Comparison of ENCODE assay signal across 1 cellular context in the genomic region with DNA sequence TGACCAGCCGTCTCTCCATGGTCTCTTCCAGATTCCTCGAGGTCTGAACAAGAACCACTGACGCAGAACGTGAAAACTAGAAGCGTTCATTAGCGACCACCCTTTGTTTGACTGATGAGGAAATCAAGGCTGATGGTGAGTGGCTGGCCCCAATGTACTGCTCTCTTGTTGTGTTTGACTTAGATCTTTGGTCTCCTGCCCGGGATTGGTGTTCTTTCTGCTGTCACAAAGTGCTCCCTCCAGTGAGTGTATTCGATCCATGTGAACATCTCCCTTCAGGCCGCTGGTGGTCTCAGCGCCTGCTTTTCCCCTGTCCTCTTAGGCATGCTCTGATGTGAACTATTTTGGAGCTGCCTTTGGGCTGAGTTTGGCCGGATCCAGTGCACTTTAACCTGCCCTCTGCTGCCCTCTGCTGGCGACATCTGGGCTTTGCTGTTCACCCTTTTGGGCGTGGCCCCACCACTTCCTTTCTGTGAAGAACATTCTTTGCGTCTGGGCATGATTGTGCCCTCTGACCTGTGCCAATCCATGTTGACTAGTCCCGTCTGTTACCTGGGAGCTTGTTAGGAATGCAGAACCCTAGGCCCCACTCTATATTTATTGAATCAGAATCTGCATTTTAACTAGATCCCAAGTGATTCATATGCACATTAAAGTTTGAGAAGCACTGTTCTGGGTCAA.
A peak's percentile ranks its signal among the peaks of the same experiment; 100 is the strongest.
TF ChIP-seq lines count a peak whose summit lies in the region.

No MANE protein-coding gene starts in this region.

TF ChIP-seq in H1, 55 proteins besides CTCF, POLR2A, EP300 and RAD21 (continued from another document):
- TF ChIP-seq YY1 (IDR thresholded peaks at IDR 0.05; ENCODE audit: low read depth, low read length), result 0 out of 2 replicates have a peak, but pooled peaks have one; percentile 13
- TF ChIP-seq TAF1 (IDR thresholded peaks at IDR 0.05; ENCODE audit: low read depth, low read length), result no peak
- TF ChIP-seq CBX5 (IDR thresholded peaks at IDR 0.05; ENCODE audit: low read depth, low read length), result no peak
- TF ChIP-seq, protein P1, sequence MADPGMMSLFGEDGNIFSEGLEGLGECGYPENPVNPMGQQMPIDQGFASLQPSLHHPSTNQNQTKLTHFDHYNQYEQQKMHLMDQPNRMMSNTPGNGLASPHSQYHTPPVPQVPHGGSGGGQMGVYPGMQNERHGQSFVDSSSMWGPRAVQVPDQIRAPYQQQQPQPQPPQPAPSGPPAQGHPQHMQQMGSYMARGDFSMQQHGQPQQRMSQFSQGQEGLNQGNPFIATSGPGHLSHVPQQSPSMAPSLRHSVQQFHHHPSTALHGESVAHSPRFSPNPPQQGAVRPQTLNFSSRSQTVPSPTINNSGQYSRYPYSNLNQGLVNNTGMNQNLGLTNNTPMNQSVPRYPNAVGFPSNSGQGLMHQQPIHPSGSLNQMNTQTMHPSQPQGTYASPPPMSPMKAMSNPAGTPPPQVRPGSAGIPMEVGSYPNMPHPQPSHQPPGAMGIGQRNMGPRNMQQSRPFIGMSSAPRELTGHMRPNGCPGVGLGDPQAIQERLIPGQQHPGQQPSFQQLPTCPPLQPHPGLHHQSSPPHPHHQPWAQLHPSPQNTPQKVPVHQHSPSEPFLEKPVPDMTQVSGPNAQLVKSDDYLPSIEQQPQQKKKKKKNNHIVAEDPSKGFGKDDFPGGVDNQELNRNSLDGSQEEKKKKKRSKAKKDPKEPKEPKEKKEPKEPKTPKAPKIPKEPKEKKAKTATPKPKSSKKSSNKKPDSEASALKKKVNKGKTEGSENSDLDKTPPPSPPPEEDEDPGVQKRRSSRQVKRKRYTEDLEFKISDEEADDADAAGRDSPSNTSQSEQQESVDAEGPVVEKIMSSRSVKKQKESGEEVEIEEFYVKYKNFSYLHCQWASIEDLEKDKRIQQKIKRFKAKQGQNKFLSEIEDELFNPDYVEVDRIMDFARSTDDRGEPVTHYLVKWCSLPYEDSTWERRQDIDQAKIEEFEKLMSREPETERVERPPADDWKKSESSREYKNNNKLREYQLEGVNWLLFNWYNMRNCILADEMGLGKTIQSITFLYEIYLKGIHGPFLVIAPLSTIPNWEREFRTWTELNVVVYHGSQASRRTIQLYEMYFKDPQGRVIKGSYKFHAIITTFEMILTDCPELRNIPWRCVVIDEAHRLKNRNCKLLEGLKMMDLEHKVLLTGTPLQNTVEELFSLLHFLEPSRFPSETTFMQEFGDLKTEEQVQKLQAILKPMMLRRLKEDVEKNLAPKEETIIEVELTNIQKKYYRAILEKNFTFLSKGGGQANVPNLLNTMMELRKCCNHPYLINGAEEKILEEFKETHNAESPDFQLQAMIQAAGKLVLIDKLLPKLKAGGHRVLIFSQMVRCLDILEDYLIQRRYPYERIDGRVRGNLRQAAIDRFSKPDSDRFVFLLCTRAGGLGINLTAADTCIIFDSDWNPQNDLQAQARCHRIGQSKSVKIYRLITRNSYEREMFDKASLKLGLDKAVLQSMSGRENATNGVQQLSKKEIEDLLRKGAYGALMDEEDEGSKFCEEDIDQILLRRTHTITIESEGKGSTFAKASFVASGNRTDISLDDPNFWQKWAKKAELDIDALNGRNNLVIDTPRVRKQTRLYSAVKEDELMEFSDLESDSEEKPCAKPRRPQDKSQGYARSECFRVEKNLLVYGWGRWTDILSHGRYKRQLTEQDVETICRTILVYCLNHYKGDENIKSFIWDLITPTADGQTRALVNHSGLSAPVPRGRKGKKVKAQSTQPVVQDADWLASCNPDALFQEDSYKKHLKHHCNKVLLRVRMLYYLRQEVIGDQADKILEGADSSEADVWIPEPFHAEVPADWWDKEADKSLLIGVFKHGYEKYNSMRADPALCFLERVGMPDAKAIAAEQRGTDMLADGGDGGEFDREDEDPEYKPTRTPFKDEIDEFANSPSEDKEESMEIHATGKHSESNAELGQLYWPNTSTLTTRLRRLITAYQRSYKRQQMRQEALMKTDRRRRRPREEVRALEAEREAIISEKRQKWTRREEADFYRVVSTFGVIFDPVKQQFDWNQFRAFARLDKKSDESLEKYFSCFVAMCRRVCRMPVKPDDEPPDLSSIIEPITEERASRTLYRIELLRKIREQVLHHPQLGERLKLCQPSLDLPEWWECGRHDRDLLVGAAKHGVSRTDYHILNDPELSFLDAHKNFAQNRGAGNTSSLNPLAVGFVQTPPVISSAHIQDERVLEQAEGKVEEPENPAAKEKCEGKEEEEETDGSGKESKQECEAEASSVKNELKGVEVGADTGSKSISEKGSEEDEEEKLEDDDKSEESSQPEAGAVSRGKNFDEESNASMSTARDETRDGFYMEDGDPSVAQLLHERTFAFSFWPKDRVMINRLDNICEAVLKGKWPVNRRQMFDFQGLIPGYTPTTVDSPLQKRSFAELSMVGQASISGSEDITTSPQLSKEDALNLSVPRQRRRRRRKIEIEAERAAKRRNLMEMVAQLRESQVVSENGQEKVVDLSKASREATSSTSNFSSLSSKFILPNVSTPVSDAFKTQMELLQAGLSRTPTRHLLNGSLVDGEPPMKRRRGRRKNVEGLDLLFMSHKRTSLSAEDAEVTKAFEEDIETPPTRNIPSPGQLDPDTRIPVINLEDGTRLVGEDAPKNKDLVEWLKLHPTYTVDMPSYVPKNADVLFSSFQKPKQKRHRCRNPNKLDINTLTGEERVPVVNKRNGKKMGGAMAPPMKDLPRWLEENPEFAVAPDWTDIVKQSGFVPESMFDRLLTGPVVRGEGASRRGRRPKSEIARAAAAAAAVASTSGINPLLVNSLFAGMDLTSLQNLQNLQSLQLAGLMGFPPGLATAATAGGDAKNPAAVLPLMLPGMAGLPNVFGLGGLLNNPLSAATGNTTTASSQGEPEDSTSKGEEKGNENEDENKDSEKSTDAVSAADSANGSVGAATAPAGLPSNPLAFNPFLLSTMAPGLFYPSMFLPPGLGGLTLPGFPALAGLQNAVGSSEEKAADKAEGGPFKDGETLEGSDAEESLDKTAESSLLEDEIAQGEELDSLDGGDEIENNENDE (IDR thresholded peaks at IDR 0.05; ENCODE audit: insufficient replicate concordance, low read length), result no peak
- TF ChIP-seq, protein P2, sequence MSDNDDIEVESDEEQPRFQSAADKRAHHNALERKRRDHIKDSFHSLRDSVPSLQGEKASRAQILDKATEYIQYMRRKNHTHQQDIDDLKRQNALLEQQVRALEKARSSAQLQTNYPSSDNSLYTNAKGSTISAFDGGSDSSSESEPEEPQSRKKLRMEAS (IDR thresholded peaks at IDR 0.05), result peak; percentile 14; the same call in 1 of the 2 replicates
- TF ChIP-seq HDAC2 (IDR thresholded peaks at IDR 0.05; ENCODE audit: borderline replicate concordance in 1 of 2, low read depth in 2 of 2, low read length in 2 of 2), result no peak
